ENCODE assay signal across 1 cellular context in genomic region chr1:9867408-9868243, GRCh38.
TF ChIP-seq lines count a peak whose summit lies in the region.

No MANE protein-coding gene starts in this region.

TF ChIP-seq in HepG2, 621 proteins besides CTCF, POLR2A, EP300 and RAD21 (continued from another document and continues in another):
- TF ChIP-seq ZNF276 (CRISPR knock-in tag; IDR thresholded peaks at IDR 0.05; ENCODE audit: low read depth) (no peak), FOXJ3 (CRISPR knock-in tag; IDR thresholded peaks at IDR 0.05; ENCODE audit: borderline replicate concordance) (0 out of 2 replicates have a peak, but pooled peaks have one; percentile 32), ZNF577 (CRISPR knock-in tag; IDR thresholded peaks at IDR 0.05; ENCODE audit: borderline replicate concordance, low read depth) (no peak), CREM (IDR thresholded peaks at IDR 0.05) (no peak), CREM (CRISPR knock-in tag; IDR thresholded peaks at IDR 0.05) (no peak), BORCS8-MEF2B (CRISPR knock-in tag; IDR thresholded peaks at IDR 0.05) (peak; percentile 41; the same call in 1 of the 2 replicates), KLF15 (CRISPR knock-in tag; IDR thresholded peaks at IDR 0.05; ENCODE audit: borderline replicate concordance) (no peak), NFKBIZ (CRISPR knock-in tag; IDR thresholded peaks at IDR 0.05) (no peak), MIXL1 (CRISPR knock-in tag; IDR thresholded peaks at IDR 0.05) (0 out of 2 replicates have a peak, but pooled peaks have one; percentile 40), ZBTB25 (CRISPR knock-in tag; IDR thresholded peaks at IDR 0.05) (no peak), KDM3A (CRISPR knock-in tag; IDR thresholded peaks at IDR 0.05; ENCODE audit: low read depth) (peak; percentile 34; the same call in 1 of the 2 replicates), FOXP1 (IDR thresholded peaks at IDR 0.05) (no peak), FOXP1 (CRISPR knock-in tag; IDR thresholded peaks at IDR 0.05) (no peak), RXRA (CRISPR knock-in tag; IDR thresholded peaks at IDR 0.05) (0 out of 2 replicates have a peak, but pooled peaks have one; percentile 13), GTF3A (CRISPR knock-in tag; conservative IDR thresholded peaks at IDR 0.05) (no peak), GZF1 (CRISPR knock-in tag; IDR thresholded peaks at IDR 0.05) (no peak), CCDC6 (CRISPR knock-in tag; IDR thresholded peaks at IDR 0.05) (no peak), IRF9 (CRISPR knock-in tag; IDR thresholded peaks at IDR 0.05; ENCODE audit: borderline replicate concordance) (no peak), DMTF1 (CRISPR knock-in tag; IDR thresholded peaks at IDR 0.05) (no peak), KDM2A (CRISPR knock-in tag; IDR thresholded peaks at IDR 0.05; ENCODE audit: borderline replicate concordance, low read depth) (peak; percentile 41; the same call in 1 of the 2 replicates), KMT2A (CRISPR knock-in tag; IDR thresholded peaks at IDR 0.05) (0 out of 2 replicates have a peak, but pooled peaks have one; percentile 32), KLF12 (CRISPR knock-in tag; IDR thresholded peaks at IDR 0.05; ENCODE audit: borderline replicate concordance) (no peak), JUNB (CRISPR knock-in tag; IDR thresholded peaks at IDR 0.05; ENCODE audit: borderline replicate concordance) (no peak)
- TF ChIP-seq, protein P1, sequence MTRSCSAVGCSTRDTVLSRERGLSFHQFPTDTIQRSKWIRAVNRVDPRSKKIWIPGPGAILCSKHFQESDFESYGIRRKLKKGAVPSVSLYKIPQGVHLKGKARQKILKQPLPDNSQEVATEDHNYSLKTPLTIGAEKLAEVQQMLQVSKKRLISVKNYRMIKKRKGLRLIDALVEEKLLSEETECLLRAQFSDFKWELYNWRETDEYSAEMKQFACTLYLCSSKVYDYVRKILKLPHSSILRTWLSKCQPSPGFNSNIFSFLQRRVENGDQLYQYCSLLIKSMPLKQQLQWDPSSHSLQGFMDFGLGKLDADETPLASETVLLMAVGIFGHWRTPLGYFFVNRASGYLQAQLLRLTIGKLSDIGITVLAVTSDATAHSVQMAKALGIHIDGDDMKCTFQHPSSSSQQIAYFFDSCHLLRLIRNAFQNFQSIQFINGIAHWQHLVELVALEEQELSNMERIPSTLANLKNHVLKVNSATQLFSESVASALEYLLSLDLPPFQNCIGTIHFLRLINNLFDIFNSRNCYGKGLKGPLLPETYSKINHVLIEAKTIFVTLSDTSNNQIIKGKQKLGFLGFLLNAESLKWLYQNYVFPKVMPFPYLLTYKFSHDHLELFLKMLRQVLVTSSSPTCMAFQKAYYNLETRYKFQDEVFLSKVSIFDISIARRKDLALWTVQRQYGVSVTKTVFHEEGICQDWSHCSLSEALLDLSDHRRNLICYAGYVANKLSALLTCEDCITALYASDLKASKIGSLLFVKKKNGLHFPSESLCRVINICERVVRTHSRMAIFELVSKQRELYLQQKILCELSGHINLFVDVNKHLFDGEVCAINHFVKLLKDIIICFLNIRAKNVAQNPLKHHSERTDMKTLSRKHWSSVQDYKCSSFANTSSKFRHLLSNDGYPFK (CRISPR knock-in tag; IDR thresholded peaks at IDR 0.05; ENCODE audit: borderline replicate concordance) = no peak
- TF ChIP-seq, protein P2, sequence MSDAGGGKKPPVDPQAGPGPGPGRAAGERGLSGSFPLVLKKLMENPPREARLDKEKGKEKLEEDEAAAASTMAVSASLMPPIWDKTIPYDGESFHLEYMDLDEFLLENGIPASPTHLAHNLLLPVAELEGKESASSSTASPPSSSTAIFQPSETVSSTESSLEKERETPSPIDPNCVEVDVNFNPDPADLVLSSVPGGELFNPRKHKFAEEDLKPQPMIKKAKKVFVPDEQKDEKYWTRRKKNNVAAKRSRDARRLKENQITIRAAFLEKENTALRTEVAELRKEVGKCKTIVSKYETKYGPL (CRISPR knock-in tag; IDR thresholded peaks at IDR 0.05) = no peak
- TF ChIP-seq, protein P3, sequence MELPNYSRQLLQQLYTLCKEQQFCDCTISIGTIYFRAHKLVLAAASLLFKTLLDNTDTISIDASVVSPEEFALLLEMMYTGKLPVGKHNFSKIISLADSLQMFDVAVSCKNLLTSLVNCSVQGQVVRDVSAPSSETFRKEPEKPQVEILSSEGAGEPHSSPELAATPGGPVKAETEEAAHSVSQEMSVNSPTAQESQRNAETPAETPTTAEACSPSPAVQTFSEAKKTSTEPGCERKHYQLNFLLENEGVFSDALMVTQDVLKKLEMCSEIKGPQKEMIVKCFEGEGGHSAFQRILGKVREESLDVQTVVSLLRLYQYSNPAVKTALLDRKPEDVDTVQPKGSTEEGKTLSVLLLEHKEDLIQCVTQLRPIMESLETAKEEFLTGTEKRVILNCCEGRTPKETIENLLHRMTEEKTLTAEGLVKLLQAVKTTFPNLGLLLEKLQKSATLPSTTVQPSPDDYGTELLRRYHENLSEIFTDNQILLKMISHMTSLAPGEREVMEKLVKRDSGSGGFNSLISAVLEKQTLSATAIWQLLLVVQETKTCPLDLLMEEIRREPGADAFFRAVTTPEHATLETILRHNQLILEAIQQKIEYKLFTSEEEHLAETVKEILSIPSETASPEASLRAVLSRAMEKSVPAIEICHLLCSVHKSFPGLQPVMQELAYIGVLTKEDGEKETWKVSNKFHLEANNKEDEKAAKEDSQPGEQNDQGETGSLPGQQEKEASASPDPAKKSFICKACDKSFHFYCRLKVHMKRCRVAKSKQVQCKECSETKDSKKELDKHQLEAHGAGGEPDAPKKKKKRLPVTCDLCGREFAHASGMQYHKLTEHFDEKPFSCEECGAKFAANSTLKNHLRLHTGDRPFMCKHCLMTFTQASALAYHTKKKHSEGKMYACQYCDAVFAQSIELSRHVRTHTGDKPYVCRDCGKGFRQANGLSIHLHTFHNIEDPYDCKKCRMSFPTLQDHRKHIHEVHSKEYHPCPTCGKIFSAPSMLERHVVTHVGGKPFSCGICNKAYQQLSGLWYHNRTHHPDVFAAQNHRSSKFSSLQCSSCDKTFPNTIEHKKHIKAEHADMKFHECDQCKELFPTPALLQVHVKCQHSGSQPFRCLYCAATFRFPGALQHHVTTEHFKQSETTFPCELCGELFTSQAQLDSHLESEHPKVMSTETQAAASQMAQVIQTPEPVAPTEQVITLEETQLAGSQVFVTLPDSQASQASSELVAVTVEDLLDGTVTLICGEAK (IDR thresholded peaks at IDR 0.05) = no peak
- TF ChIP-seq, protein P3 (CRISPR knock-in tag; IDR thresholded peaks at IDR 0.05) = no peak
- TF ChIP-seq, protein P4, sequence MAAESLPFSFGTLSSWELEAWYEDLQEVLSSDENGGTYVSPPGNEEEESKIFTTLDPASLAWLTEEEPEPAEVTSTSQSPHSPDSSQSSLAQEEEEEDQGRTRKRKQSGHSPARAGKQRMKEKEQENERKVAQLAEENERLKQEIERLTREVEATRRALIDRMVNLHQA (CRISPR knock-in tag; IDR thresholded peaks at IDR 0.05) = no peak
- TF ChIP-seq, protein P5, sequence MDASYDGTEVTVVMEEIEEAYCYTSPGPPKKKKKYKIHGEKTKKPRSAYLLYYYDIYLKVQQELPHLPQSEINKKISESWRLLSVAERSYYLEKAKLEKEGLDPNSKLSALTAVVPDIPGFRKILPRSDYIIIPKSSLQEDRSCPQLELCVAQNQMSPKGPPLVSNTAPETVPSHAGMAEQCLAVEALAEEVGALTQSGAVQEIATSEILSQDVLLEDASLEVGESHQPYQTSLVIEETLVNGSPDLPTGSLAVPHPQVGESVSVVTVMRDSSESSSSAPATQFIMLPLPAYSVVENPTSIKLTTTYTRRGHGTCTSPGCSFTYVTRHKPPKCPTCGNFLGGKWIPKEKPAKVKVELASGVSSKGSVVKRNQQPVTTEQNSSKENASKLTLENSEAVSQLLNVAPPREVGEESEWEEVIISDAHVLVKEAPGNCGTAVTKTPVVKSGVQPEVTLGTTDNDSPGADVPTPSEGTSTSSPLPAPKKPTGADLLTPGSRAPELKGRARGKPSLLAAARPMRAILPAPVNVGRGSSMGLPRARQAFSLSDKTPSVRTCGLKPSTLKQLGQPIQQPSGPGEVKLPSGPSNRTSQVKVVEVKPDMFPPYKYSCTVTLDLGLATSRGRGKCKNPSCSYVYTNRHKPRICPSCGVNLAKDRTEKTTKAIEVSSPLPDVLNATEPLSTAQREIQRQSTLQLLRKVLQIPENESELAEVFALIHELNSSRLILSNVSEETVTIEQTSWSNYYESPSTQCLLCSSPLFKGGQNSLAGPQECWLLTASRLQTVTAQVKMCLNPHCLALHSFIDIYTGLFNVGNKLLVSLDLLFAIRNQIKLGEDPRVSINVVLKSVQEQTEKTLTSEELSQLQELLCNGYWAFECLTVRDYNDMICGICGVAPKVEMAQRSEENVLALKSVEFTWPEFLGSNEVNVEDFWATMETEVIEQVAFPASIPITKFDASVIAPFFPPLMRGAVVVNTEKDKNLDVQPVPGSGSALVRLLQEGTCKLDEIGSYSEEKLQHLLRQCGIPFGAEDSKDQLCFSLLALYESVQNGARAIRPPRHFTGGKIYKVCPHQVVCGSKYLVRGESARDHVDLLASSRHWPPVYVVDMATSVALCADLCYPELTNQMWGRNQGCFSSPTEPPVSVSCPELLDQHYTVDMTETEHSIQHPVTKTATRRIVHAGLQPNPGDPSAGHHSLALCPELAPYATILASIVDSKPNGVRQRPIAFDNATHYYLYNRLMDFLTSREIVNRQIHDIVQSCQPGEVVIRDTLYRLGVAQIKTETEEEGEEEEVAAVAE (CRISPR knock-in tag; IDR thresholded peaks at IDR 0.05; ENCODE audit: borderline replicate concordance) = 0 out of 2 replicates have a peak, but pooled peaks have one; percentile 48
